30 cellular contexts compared by ENCODE assay signal in the genomic region with DNA sequence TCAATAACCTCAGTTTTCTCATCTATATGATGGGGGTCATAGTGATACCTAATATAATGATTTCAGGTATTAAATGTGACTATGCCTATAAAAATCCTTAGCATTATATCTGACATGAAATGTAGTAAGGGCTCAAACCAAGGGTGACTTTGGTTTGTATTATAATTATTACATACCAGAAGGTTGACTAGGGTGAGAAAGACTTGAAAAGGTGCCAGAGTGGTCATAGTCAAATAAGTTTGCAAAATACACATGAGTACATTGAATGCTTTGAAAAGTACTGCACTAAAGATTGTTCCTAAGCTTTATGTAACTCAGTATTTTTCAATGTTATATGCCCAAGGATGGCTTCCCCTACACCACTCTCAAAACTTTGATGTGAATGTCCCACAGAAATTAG.
DNase-seq lines count a peak whose midpoint lies in the region; ATAC-seq and TF ChIP-seq lines count a peak whose summit lies in the region.
"Had no signal": no experiment of that assay in that cellular context is flagged by ENCODE, and none has a peak within 500 bp of the region (broad histone marks: within the 10 kb centered on the region; RNA-seq: fewer than 3 reads in every experiment).

No MANE protein-coding gene starts in this region.

- no peak overlapping the region for H3K27ac ChIP-seq in PC-3 (ENCODE audit: low read length)
- H3K27ac ChIP-seq: C4-2B, gastroesophageal sphincter, HL-60, right atrium auricular region, spleen had no signal

- TF ChIP-seq CTCF in PC-3 (conservative IDR thresholded peaks at IDR 0.05; ENCODE audit: low read depth, low read length): no peak
- no peak for TF ChIP-seq CTCF in choroid plexus epithelial cell (conservative IDR thresholded peaks at IDR 0.05; ENCODE audit: low read depth, low read length)
- no peak for TF ChIP-seq CTCF in GM20000 (IDR thresholded peaks at IDR 0.05; ENCODE audit: extremely low read depth, missing control alignments)

- H3K79me2 ChIP-seq in PC-3 (ENCODE audit: low read length): no peaks in the 10 kb centered on the region

- H3K36me3 ChIP-seq in PC-3 (ENCODE audit: low read depth, low read length): no peaks in the 10 kb centered on the region
- H3K36me3 ChIP-seq: gastroesophageal sphincter, right atrium auricular region, spleen had no signal

- no peaks in the 10 kb centered on the region for H3F3A ChIP-seq in PC-3 (ENCODE audit: low read length, unreplicated experiment)

- DNase-seq in EL (peak; percentile 45), PC-3 (peak; percentile 80), choroid plexus epithelial cell (ENCODE audit: low read depth) (peak; percentile 71), kidney tubule cell (ENCODE audit: low spot score) (peak; percentile 60), GM20000 (ENCODE audit: low spot score) (no peak)
- DNase-seq: activated CD4-positive, alpha-beta T cell treated with anti-CD3 and anti-CD28 coated beads for 48 hours; activated naive CD4-positive, alpha-beta T cell treated with anti-CD3 and anti-CD28 coated beads for 36 hours; activated T-cell treated with anti-CD3 and anti-CD28 coated beads, Interleukin-2, amount 50 U/mL, for 72 hours; cerebellar nuclear complex; H9; hypothalamus; left ventricle myocardium superior; naive thymus-derived CD4-positive, alpha-beta T cell; NCI-H1092; NCI-H187; NCI-H2171 treated with DMSO at 0.1 percent for 48 hours; NCI-H526; nucleus accumbens; RPMI8226; spleen; stimulated activated CD4-positive, alpha-beta T cell treated with anti-CD3 and anti-CD28 coated beads, Interleukin-2, amount 100 ng/mL, for 48 hours; T-helper 17 cell had no signal

- H3K9me3 ChIP-seq in PC-3 (ENCODE audit: low read length): no peaks in the 10 kb centered on the region
- H3K9me3 ChIP-seq: gastroesophageal sphincter, right atrium auricular region, spleen had no signal

- H3K27me3 ChIP-seq in PC-3 (ENCODE audit: low read length): no peaks in the 10 kb centered on the region
- H3K27me3 ChIP-seq: gastroesophageal sphincter, right atrium auricular region, spleen had no signal

- POLR2A ChIA-PET in PC-3 (lab: Charles Lee; ENCODE audit: unreplicated experiment): no interaction called here

- 0 out of 2 replicates have a peak overlapping the region, but pooled peaks have one; percentile 11 for H3K4me2 ChIP-seq in PC-3 (ENCODE audit: low read length)

- H3K4me1 ChIP-seq in PC-3 (ENCODE audit: insufficient read depth, low read length): peaks cover 30% of the 10 kb centered on the region
- H3K4me1 ChIP-seq: gastroesophageal sphincter, spleen had no signal

- no TSS peak for BruUV-seq in PC-3 (replicated peaks; lab: Mats Ljungman, UMichigan)

- intact Hi-C loops in PC-3 (cut with micrococcal nuclease): no loop called here

- CTCF ChIA-PET in PC-3 (lab: Charles Lee): no interaction called here

- 0 out of 2 replicates have a peak, but pooled peaks cover 5% of the 10 kb centered on the region for H3K9me2 ChIP-seq in PC-3 (replicated peaks; ENCODE audit: low read length)

- no peak overlapping the region for H2AFZ ChIP-seq in PC-3 (ENCODE audit: low read length)

- no peaks in the 10 kb centered on the region for H4K20me1 ChIP-seq in PC-3 (ENCODE audit: low read length)

- peak; percentile 60 for ATAC-seq in PC-3
- ATAC-seq in GM21717 (IDR thresholded peaks at IDR 0.05; ENCODE audit: unreplicated experiment): no peak
- ATAC-seq in GM18519 (IDR thresholded peaks at IDR 0.05; ENCODE audit: low FRiP score, unreplicated experiment): no peak
- ATAC-seq: activated T-cell treated with anti-CD3 and anti-CD28 coated beads, Interleukin-2, amount 50 U/mL, for 72 hours; gastroesophageal sphincter; HepG2; left ventricle myocardium superior; naive thymus-derived CD4-positive, alpha-beta T cell; stimulated activated memory B cell treated with anti-CD40 and anti-IgM and Interleukin-4, amounts not matched to agents 10 μg/mL and 1 μg/mL and 100 μg/mL, for 72 hours; T-helper 17 cell had no signal

- H3K4me3 ChIP-seq in PC-3 (ENCODE audit: low read length) (no peak overlapping the region), choroid plexus epithelial cell (ENCODE audit: low read depth, low read length) (no peak overlapping the region)
- H3K4me3 ChIP-seq: gastroesophageal sphincter, right atrium auricular region, spleen had no signal

- no peak overlapping the region for H3K9ac ChIP-seq in PC-3 (ENCODE audit: low read length)
